In genomic region chr7:158260567-158261361, GRCh38 we compare ENCODE assay signal across 25 cellular contexts.
DNase-seq lines count a peak whose midpoint lies in the region; ATAC-seq, FAIRE-seq and TF ChIP-seq lines count a peak whose summit lies in the region.
"Had no signal": no experiment of that assay in that cellular context is flagged by ENCODE, and none has a peak within 500 bp of the region (broad histone marks: within the 10 kb centered on the region; RNA-seq: fewer than 3 reads in every experiment).

No MANE protein-coding gene starts in this region.

- in situ Hi-C loops in HepG2 (cut with HindIII; ENCODE audit: extremely low pct_ligation_motif_present, low pct_unique_long_range_greater_than_20kb) (no loop called here), mammary epithelial cell (cut with MboI; ENCODE audit: low sequenced_read_pairs in 2 of 2) (no loop called here)

- FAIRE-seq in HepG2 (lab: Jason Lieb, UNC) (no peak), kidney (lab: Jason Lieb, UNC) (no peak)
- FAIRE-seq: D721Med, G401.6 had no signal

- H4K91ac ChIP-seq in neuronal stem cell (ENCODE audit: low read depth, low read length, poor library complexity): no peak overlapping the region

- ATAC-seq in HepG2 (no peak), right lobe of liver (no peak)
- ATAC-seq: Right ventricle myocardium inferior had no signal

- no peak for TF ChIP-seq RAD21 in HepG2 (CRISPR knock-in tag; IDR thresholded peaks at IDR 0.05)

- peak overlapping the region; percentile 51 for H2AK5ac ChIP-seq in neuronal stem cell (ENCODE audit: low read depth, low read length)

- H2BK12ac ChIP-seq in neuronal stem cell (ENCODE audit: low read length): no peak overlapping the region

- POLR2A ChIA-PET in HepG2 (lab: Yijun Ruan, JAX): no interaction called here

- H3K79me2 ChIP-seq in HepG2 (ENCODE audit: insufficient read depth, low read length) (no peaks in the 10 kb centered on the region), mammary epithelial cell (ENCODE audit: insufficient read depth, low read length) (no peaks in the 10 kb centered on the region)

- H3K4me3 ChIP-seq in HepG2 (replicated peaks in 1 of 3; ENCODE audit: insufficient read depth in 1 of 3, low read depth in 2 of 3, low read length in 3 of 3) (no peak overlapping the region), right lobe of liver (no peak overlapping the region), kidney (ENCODE audit: low read length in 2 of 2) (no peak overlapping the region), neuronal stem cell (ENCODE audit: low read length in 2 of 2) (no peak overlapping the region), mammary epithelial cell (replicated peaks in 1 of 3; ENCODE audit: insufficient read depth in 1 of 3, low read depth in 2 of 3, low read length in 3 of 3) (no peak overlapping the region), tibial artery (no peak overlapping the region)
- H3K4me3 ChIP-seq: GM23248, PC-9, SJCRH30 had no signal

- H2BK15ac ChIP-seq in neuronal stem cell (ENCODE audit: low read length): peak overlapping the region; percentile 65

- 93% methylated on average over 15 of the region's 20 CpGs for WGBS in HepG2 (ENCODE audit: low lambda C conversion rate)
- 72% methylated on average over 4 of the region's 20 CpGs for WGBS in right lobe of liver (ENCODE audit: insufficient coverage, low coverage, low lambda C conversion rate, missing lambda C conversion rate)
- no CpG with 5 or more reads among the region's 20 CpGs for WGBS in neuronal stem cell (ENCODE audit: extremely low coverage in 2 of 2, insufficient read length in 2 of 2, insufficient replicate concordance in 1 of 2), 2 donors
- WGBS in mammary epithelial cell (ENCODE audit: low coverage, missing lambda C conversion rate): 32% methylated on average over 14 of the region's 20 CpGs

- H3K4ac ChIP-seq in neuronal stem cell (ENCODE audit: low read length): no peak overlapping the region

- BruUV-seq in HepG2 (replicated peaks; lab: Mats Ljungman, UMichigan) (no TSS peak), mammary epithelial cell (replicated peaks; lab: Mats Ljungman, UMichigan) (no TSS peak)

- H3K36me3 ChIP-seq in HepG2 (replicated peaks in 1 of 2; ENCODE audit: control insufficient read depth in 1 of 2, insufficient read depth in 2 of 2, low read length in 2 of 2) (no peaks in the 10 kb centered on the region), right lobe of liver (no peaks in the 10 kb centered on the region), kidney (ENCODE audit: control insufficient read depth in 1 of 2, insufficient read depth in 2 of 2, low read length in 2 of 2) (no peaks in the 10 kb centered on the region), neuronal stem cell (replicated peaks in 1 of 2; ENCODE audit: control insufficient read depth in 2 of 2, insufficient read depth in 2 of 2, low read length in 2 of 2) (peaks cover 0 to 6% of the 10 kb centered on the region in 2 donors), mammary epithelial cell (ENCODE audit: insufficient read depth, low read length) (no peaks in the 10 kb centered on the region), tibial artery (no peaks in the 10 kb centered on the region)
- H3K36me3 ChIP-seq: SJCRH30 had no signal

- H4K8ac ChIP-seq in neuronal stem cell (ENCODE audit: low read depth, low read length): no peak overlapping the region

- no peak for DNase-seq in HepG2 (ENCODE audit: low spot score)
- no peak for DNase-seq in right lobe of liver
- peak; percentile 65 for DNase-seq in kidney
- DNase-seq in neuronal stem cell (ENCODE audit: low spot score): no peak
- no peak for DNase-seq in mammary epithelial cell
- no peak for DNase-seq in tibial artery
- DNase-seq in activated gamma-delta T cell treated with Interleukin-2 at 50 U/mL for 16 hours: no peak
- DNase-seq: 8988T; ACHN; CD4-positive, alpha-beta T cell; GM23248; Karpas-422; MV-4-11; NCI-H1105; NCI-H1436 treated with DMSO at 0.1 percent for 48 hours; NCI-H187 treated with DMSO at 0.1 percent for 48 hours; NCI-H2171 treated with DMSO at 0.1 percent for 48 hours; NCI-H524; NCI-H774; NK-92 treated with Interleukin-12 subunit alpha and Interleukin-12 subunit beta, amount 100 ng/mL, for 24 hours; PC-9; SJCRH30 had no signal

- dilution Hi-C loops in mammary epithelial cell (cut with HindIII; ENCODE audit: low sequenced_read_pairs): no loop called here

- H2AFZ ChIP-seq in HepG2 (ENCODE audit: low read length): no peak overlapping the region
- H2AFZ ChIP-seq in neuronal stem cell (ENCODE audit: low read length): no peak overlapping the region
- H2AFZ ChIP-seq in mammary epithelial cell (ENCODE audit: low read depth, low read length): no peak overlapping the region
- H2AFZ ChIP-seq: GM23248, PC-9 had no signal

- peak overlapping the region; percentile 5 for H3K27ac ChIP-seq in HepG2 (ENCODE audit: extremely low read length, insufficient read depth, low read length)
- H3K27ac ChIP-seq in right lobe of liver: no peak overlapping the region
- no peak overlapping the region for H3K27ac ChIP-seq in kidney (ENCODE audit: low read depth in 2 of 2, low read length in 2 of 2)
- no peak overlapping the region for H3K27ac ChIP-seq in neuronal stem cell (replicated peaks; ENCODE audit: low read length)
- no peak overlapping the region for H3K27ac ChIP-seq in mammary epithelial cell (ENCODE audit: insufficient read depth, low read depth, low read length)
- H3K27ac ChIP-seq in tibial artery: no peak overlapping the region
- H3K27ac ChIP-seq: GM23248, PC-9, SJCRH30 had no signal

- H3K4me1 ChIP-seq in HepG2 (ENCODE audit: insufficient read depth, low read length) (peaks cover 39% of the 10 kb centered on the region), right lobe of liver (peaks cover 0 to 10% (median 3%) of the 10 kb centered on the region in 4 donors), kidney (ENCODE audit: control insufficient read depth in 1 of 2, insufficient read depth in 1 of 2, low read depth in 1 of 2, low read length in 2 of 2) (peaks cover 0 to 9% of the 10 kb centered on the region in 2 donors), neuronal stem cell (ENCODE audit: control insufficient read depth in 2 of 2, insufficient read depth in 1 of 2, low read depth in 1 of 2, low read length in 2 of 2) (peaks cover 0 to 18% of the 10 kb centered on the region in 2 donors), mammary epithelial cell (ENCODE audit: insufficient read depth, low read length) (no peaks in the 10 kb centered on the region), tibial artery (no peaks in the 10 kb centered on the region)
- H3K4me1 ChIP-seq: SJCRH30 had no signal

- intact Hi-C loops in HepG2 (cut with micrococcal nuclease; ENCODE audit: unreplicated experiment) (no loop called here), right lobe of liver (cut with DNase I) (no loop called here), kidney (cut with DNase I) (no loop called here), mammary epithelial cell (cut with micrococcal nuclease) (no loop called here), tibial artery (cut with DNase I; ENCODE audit: low total_unique reads) (no loop called here)

- peak overlapping the region; percentile 48 for H3K14ac ChIP-seq in neuronal stem cell (ENCODE audit: low read length)

- H4K20me1 ChIP-seq in HepG2 (ENCODE audit: insufficient read depth, low read length): peaks cover 6% of the 10 kb centered on the region; the same call in 1 of the 2 replicates
- H4K20me1 ChIP-seq in mammary epithelial cell (ENCODE audit: insufficient read depth, low read length): no peaks in the 10 kb centered on the region

- H2BK5ac ChIP-seq in neuronal stem cell (ENCODE audit: low read length): no peak overlapping the region

- H2BK120ac ChIP-seq in neuronal stem cell (ENCODE audit: low read depth, low read length): no peak overlapping the region

- H3K18ac ChIP-seq in neuronal stem cell (ENCODE audit: low read length): peak overlapping the region; percentile 72

- CTCF ChIA-PET in HepG2 (lab: Yijun Ruan, JAX; ENCODE audit: low intra/inter-chr PET ratio, low total read pairs): no interaction called here
- CTCF ChIA-PET in mammary epithelial cell (lab: Charles Lee; ENCODE audit: low non-redundant PET): no interaction called here

- H3K27me3 ChIP-seq in HepG2 (ENCODE audit: control insufficient read depth in 1 of 2, insufficient read depth in 2 of 2, low read length in 2 of 2) (no peaks in the 10 kb centered on the region), right lobe of liver (no peaks in the 10 kb centered on the region), neuronal stem cell (ENCODE audit: control insufficient read depth in 3 of 3, insufficient read depth in 3 of 3, low read depth in 1 of 3, low read length in 3 of 3) (peaks cover 0 to 8% (median 0%) of the 10 kb centered on the region in 3 experiments), mammary epithelial cell (ENCODE audit: insufficient read depth, low read length) (no peaks in the 10 kb centered on the region), tibial artery (peaks cover 0 to 16% of the 10 kb centered on the region in 2 donors)

- TF ChIP-seq CTCF in HepG2 (CRISPR knock-in tag; IDR thresholded peaks at IDR 0.05) (no peak), right lobe of liver (IDR thresholded peaks at IDR 0.05) (no peak), kidney (IDR thresholded peaks at IDR 0.05; ENCODE audit: borderline replicate concordance, extremely low read depth, insufficient read depth) (no peak), mammary epithelial cell (conservative IDR thresholded peaks at IDR 0.05 in 1 of 2, IDR thresholded peaks at IDR 0.05 in 1 of 2; ENCODE audit: extremely low read depth in 1 of 2, insufficient read depth in 1 of 2, low read depth in 1 of 2, low read length in 2 of 2) (no peak), tibial artery (IDR thresholded peaks at IDR 0.05) (no peak)

- no peaks in the 10 kb centered on the region for H3K79me1 ChIP-seq in neuronal stem cell (ENCODE audit: low read depth, low read length)

- peak overlapping the region; percentile 37 for H3K23ac ChIP-seq in neuronal stem cell (ENCODE audit: low read depth, low read length, poor library complexity)

- TF ChIP-seq POLR2A in HepG2 (IDR thresholded peaks at IDR 0.05; ENCODE audit: insufficient read depth in 1 of 2, low read depth in 2 of 2, low read length in 2 of 2) (no peak), right lobe of liver (IDR thresholded peaks at IDR 0.05) (no peak)

- H3K9me3 ChIP-seq in HepG2 (ENCODE audit: low read length) (no peaks in the 10 kb centered on the region), right lobe of liver (no peaks in the 10 kb centered on the region), kidney (ENCODE audit: control insufficient read depth in 1 of 2, low read length in 2 of 2) (no peaks in the 10 kb centered on the region), neuronal stem cell (replicated peaks in 1 of 2; ENCODE audit: control insufficient read depth in 2 of 2, insufficient read depth in 1 of 2, low read depth in 1 of 2, low read length in 2 of 2) (peaks cover 0 to 29% of the 10 kb centered on the region in 2 donors), mammary epithelial cell (replicated peaks; ENCODE audit: insufficient read depth, low read length) (peaks cover 86% of the 10 kb centered on the region), tibial artery (no peaks in the 10 kb centered on the region)
- H3K9me3 ChIP-seq: SJCRH30 had no signal

- TF ChIP-seq EP300 in HepG2 (IDR thresholded peaks at IDR 0.05; ENCODE audit: low read depth in 2 of 2, low read length in 2 of 2) (no peak), HepG2 (CRISPR knock-in tag; IDR thresholded peaks at IDR 0.05; ENCODE audit: borderline replicate concordance) (no peak)

- no peak overlapping the region for H3K4me2 ChIP-seq in HepG2 (ENCODE audit: low read depth, low read length)
- H3K4me2 ChIP-seq in neuronal stem cell (ENCODE audit: insufficient read depth, low read length, poor library complexity, severe bottlenecking): no peak overlapping the region
- H3K4me2 ChIP-seq in mammary epithelial cell (ENCODE audit: insufficient read depth, low read depth, low read length): no peak overlapping the region
- H3K4me2 ChIP-seq: PC-9 had no signal

- H3K9ac ChIP-seq in HepG2 (ENCODE audit: insufficient read depth, low read depth, low read length) (no peak overlapping the region), kidney (ENCODE audit: low read length in 2 of 2) (no peak overlapping the region), neuronal stem cell (ENCODE audit: low read depth, low read length, poor library complexity) (no peak overlapping the region), mammary epithelial cell (ENCODE audit: insufficient read depth, low read length) (no peak overlapping the region)
- H3K9ac ChIP-seq: GM23248 had no signal
